In genomic region chr15:68617777-68618176, GRCh38 we compare ENCODE assay signal across 19 cellular contexts.
A peak's percentile ranks its signal among the peaks of the same experiment; 100 is the strongest.
DNase-seq lines count a peak whose midpoint lies in the region; ATAC-seq and TF ChIP-seq lines count a peak whose summit lies in the region.
"Had no signal": no experiment of that assay in that cellular context is flagged by ENCODE, and none has a peak within 500 bp of the region (broad histone marks: within the 10 kb centered on the region; RNA-seq: fewer than 3 reads in every experiment).

No MANE protein-coding gene starts in this region.

- POLR2A ChIA-PET in HEK293 (lab: Yijun Ruan, JAX) = no interaction called here

- peak overlapping the region; percentile 7 to 86 (median 84) for H3K27ac Mint-ChIP-seq in nephron
- H3K27ac Mint-ChIP-seq: B cell had no signal

- no peaks in the 10 kb centered on the region for H3K9me3 ChIP-seq in HEK293 (ENCODE audit: control insufficient read depth, insufficient read depth, low read depth, low read length)
- H3K9me3 ChIP-seq: HAP-1, Peyer's patch had no signal

- H3K36me3 Mint-ChIP-seq in nephron (ENCODE audit: low read depth) = no peaks in the 10 kb centered on the region

- H3K27me3 Mint-ChIP-seq in nephron (ENCODE audit: low read depth) = peaks cover 4% of the 10 kb centered on the region

- CTCF ChIA-PET in HEK293 (lab: Yijun Ruan, JAX) = interaction anchor here (0.6 kb wide), 1 partner anchor 11 kb away, joined by 3 read pairs; no protein-coding TSS in a partner anchor

- ATAC-seq in HG03520 (IDR thresholded peaks at IDR 0.05; ENCODE audit: unreplicated experiment) = no peak
- no peak for ATAC-seq in GM18502 (IDR thresholded peaks at IDR 0.05; ENCODE audit: poor library complexity, unreplicated experiment)

- peaks cover 16% of the 10 kb centered on the region for H3K4me1 ChIP-seq in HEK293 (ENCODE audit: control insufficient read depth, insufficient read depth, low read length)

- H3K9me3 Mint-ChIP-seq in nephron = no peaks in the 10 kb centered on the region

- DNase-seq in caudate nucleus (lab: John Stamatoyannopoulos, UW) (no peak), OCI-M1 (lab: John Stamatoyannopoulos, UW) (no peak), GM03348 (ENCODE audit: low spot score) (no peak)
- DNase-seq: DND-41; GOT3; KBM-7; MG63; NCI-H146; NCI-H1930; NCI-H2107; NCI-H526; NK-92 treated with Interleukin-12 subunit alpha and Interleukin-12 subunit beta, amount 100 ng/mL, for 24 hours; Peyer's patch had no signal

- no peak for TF ChIP-seq CTCF in HEK293 (tag by site-specific recombination; IDR thresholded peaks at IDR 0.05)
- TF ChIP-seq CTCF in nephron (IDR thresholded peaks at IDR 0.05; ENCODE audit: unreplicated experiment in 3 of 3) = no peak

- H3K4me3 Mint-ChIP-seq in nephron = no peak overlapping the region
- H3K4me3 Mint-ChIP-seq: B cell had no signal

- H3K27ac ChIP-seq in HEK293 (ENCODE audit: extremely low read depth, low read depth, low read length) = no peak overlapping the region
- H3K27ac ChIP-seq in caudate nucleus (ENCODE audit: low read depth, low read length) = peak overlapping the region; percentile 99

- no peak overlapping the region for H3K4me3 ChIP-seq in HEK293 (ENCODE audit: low read depth, low read length)
- H3K4me3 ChIP-seq: HAP-1, MG63, Peyer's patch had no signal

- no peaks in the 10 kb centered on the region for H3K36me3 ChIP-seq in HEK293 (ENCODE audit: control insufficient read depth in 2 of 2, insufficient read depth in 1 of 2, low read length in 2 of 2)
- H3K36me3 ChIP-seq: HAP-1, Peyer's patch had no signal

- peaks cover 59% of the 10 kb centered on the region for H3K4me1 Mint-ChIP-seq in nephron

TF ChIP-seq in HEK293, 187 proteins besides CTCF, POLR2A, EP300 and RAD21:
- no peak for TF ChIP-seq ZNF138 (tag by site-specific recombination; IDR thresholded peaks at IDR 0.05; ENCODE audit: borderline replicate concordance)
- TF ChIP-seq ZNF404 (tag by site-specific recombination; IDR thresholded peaks at IDR 0.05) = no peak
- no peak for TF ChIP-seq ZNF169 (tag by site-specific recombination; IDR thresholded peaks at IDR 0.05)
- peak; percentile 31; the same call in 1 of the 2 replicates for TF ChIP-seq ZIC2 (tag by site-specific recombination; IDR thresholded peaks at IDR 0.05)
- TF ChIP-seq ZSCAN4 (tag by site-specific recombination; IDR thresholded peaks at IDR 0.05) = peak; percentile 43; the same call in 1 of the 2 replicates
- peak; percentile 91 for TF ChIP-seq ZNF664 (tag by site-specific recombination; IDR thresholded peaks at IDR 0.05)
